Comparison of ENCODE assay signal across 15 cellular contexts in the genomic region with DNA sequence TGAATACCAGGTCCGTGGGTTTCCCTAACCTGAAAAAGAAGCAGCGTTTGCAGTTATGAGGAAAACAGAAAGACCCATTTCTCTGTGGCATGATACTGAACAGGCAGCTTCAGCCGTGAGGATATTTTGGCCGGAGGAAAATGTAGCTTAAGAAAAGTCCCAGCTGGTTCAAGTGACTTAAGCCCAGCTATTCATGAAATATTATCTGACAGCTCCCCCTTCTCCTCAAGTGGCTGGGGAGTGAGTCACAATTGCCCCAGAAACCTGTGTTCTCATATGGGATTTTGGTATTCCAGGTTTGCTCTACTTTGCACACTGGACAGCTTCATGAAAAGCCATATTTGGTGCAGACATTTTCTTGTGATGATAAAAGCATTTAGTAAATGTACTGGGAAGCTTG. TPM values are rescaled to one million over a fixed set of nuclear protein-coding genes. Genes with fewer than 3 reads are reported as not detected.
DNase-seq lines count a peak whose midpoint lies in the region; ATAC-seq, FAIRE-seq and TF ChIP-seq lines count a peak whose summit lies in the region.
"Had no signal": no experiment of that assay in that cellular context is flagged by ENCODE, and none has a peak within 500 bp of the region (broad histone marks: within the 10 kb centered on the region; RNA-seq: fewer than 3 reads in every experiment).

No MANE protein-coding gene starts in this region.

- CTCF ChIA-PET in HepG2 (lab: Yijun Ruan, JAX; ENCODE audit: low intra/inter-chr PET ratio, low total read pairs), result no interaction called here

- H3K36me3 ChIP-seq in HepG2 (replicated peaks in 1 of 2; ENCODE audit: control insufficient read depth in 1 of 2, insufficient read depth in 2 of 2, low read length in 2 of 2), result no peaks in the 10 kb centered on the region
- H3K36me3 ChIP-seq: cardiac muscle cell had no signal

- H3K9me3 Mint-ChIP-seq in nephron, result peaks cover 7% of the 10 kb centered on the region
- no peaks in the 10 kb centered on the region for H3K9me3 Mint-ChIP-seq in activated naive CD8-positive, alpha-beta T cell treated with anti-CD3 and anti-CD28 coated beads for 36 hours

- H3K27ac ChIP-seq in HepG2 (ENCODE audit: extremely low read length, insufficient read depth, low read length), result no peak overlapping the region
- H3K27ac ChIP-seq: cardiac muscle cell had no signal

- TF ChIP-seq RAD21 in HepG2 (CRISPR knock-in tag; IDR thresholded peaks at IDR 0.05), result no peak

- POLR2A ChIA-PET in HepG2 (lab: Yijun Ruan, JAX), result no interaction called here

- no peak overlapping the region for H3K9ac ChIP-seq in HepG2 (ENCODE audit: insufficient read depth, low read depth, low read length)

- DNase-seq in AG10803 (ENCODE audit: low read depth) (peak; percentile 59), MV-4-11 (lab: John Stamatoyannopoulos, UW) (peak; percentile 41), choroid plexus epithelial cell (ENCODE audit: low read depth) (peak; percentile 45), HepG2 (ENCODE audit: low spot score) (no peak), Kasumi-1 (lab: John Stamatoyannopoulos, UW) (no peak), GM12892 (ENCODE audit: insufficient read length) (no peak)
- DNase-seq in activated naive CD8-positive, alpha-beta T cell treated with anti-CD3 and anti-CD28 coated beads for 36 hours, result no peak
- DNase-seq: activated T-cell treated with anti-CD3 and anti-CD28 coated beads, Interleukin-2, amount 50 U/mL, for 1 hour; C1 segment of cervical spinal cord; glutamatergic neuron; mesendoderm; NCI-H1092 had no signal

- no peak overlapping the region for H3K4me2 ChIP-seq in HepG2 (ENCODE audit: low read depth, low read length)

- peaks cover 40% of the 10 kb centered on the region for H3K4me1 Mint-ChIP-seq in nephron
- H3K4me1 Mint-ChIP-seq in activated naive CD8-positive, alpha-beta T cell treated with anti-CD3 and anti-CD28 coated beads for 36 hours, result no peaks in the 10 kb centered on the region

- no peaks in the 10 kb centered on the region for H3K4me1 ChIP-seq in HepG2 (ENCODE audit: insufficient read depth, low read length)

- intact Hi-C loops in HepG2 (cut with micrococcal nuclease; ENCODE audit: unreplicated experiment), result no loop called here

- peak overlapping the region; percentile 40 to 52 (median 51) for H3K27ac Mint-ChIP-seq in nephron
- H3K27ac Mint-ChIP-seq in activated naive CD8-positive, alpha-beta T cell treated with anti-CD3 and anti-CD28 coated beads for 36 hours, result no peak overlapping the region

- BruUV-seq in HepG2 (replicated peaks; lab: Mats Ljungman, UMichigan), result no TSS peak

- peaks cover 13% of the 10 kb centered on the region for H3K36me3 Mint-ChIP-seq in nephron (ENCODE audit: low read depth)
- no peaks in the 10 kb centered on the region for H3K36me3 Mint-ChIP-seq in activated naive CD8-positive, alpha-beta T cell treated with anti-CD3 and anti-CD28 coated beads for 36 hours

- TF ChIP-seq EP300 in HepG2 (IDR thresholded peaks at IDR 0.05; ENCODE audit: low read depth in 2 of 2, low read length in 2 of 2) (no peak), HepG2 (CRISPR knock-in tag; IDR thresholded peaks at IDR 0.05; ENCODE audit: borderline replicate concordance) (no peak)

- in situ Hi-C loops in HepG2 (cut with HindIII; ENCODE audit: extremely low pct_ligation_motif_present, low pct_unique_long_range_greater_than_20kb), result no loop called here

- H3K27me3 Mint-ChIP-seq in nephron (ENCODE audit: low read depth), result no peaks in the 10 kb centered on the region
- H3K27me3 Mint-ChIP-seq in activated naive CD8-positive, alpha-beta T cell treated with anti-CD3 and anti-CD28 coated beads for 36 hours, result peaks cover 3% of the 10 kb centered on the region

- no peak overlapping the region for H3K4me3 ChIP-seq in AG10803 (ENCODE audit: low read length)
- H3K4me3 ChIP-seq in choroid plexus epithelial cell (ENCODE audit: low read depth, low read length), result no peak overlapping the region
- no peak overlapping the region for H3K4me3 ChIP-seq in HepG2 (replicated peaks in 1 of 3; ENCODE audit: insufficient read depth in 1 of 3, low read depth in 2 of 3, low read length in 3 of 3)
- H3K4me3 ChIP-seq: cardiac muscle cell had no signal

- ATAC-seq in HepG2, result no peak

- H2AFZ ChIP-seq in HepG2 (ENCODE audit: low read length), result no peak overlapping the region

- H3K9me3 ChIP-seq in HepG2 (ENCODE audit: low read length), result no peaks in the 10 kb centered on the region

- FAIRE-seq in HepG2 (lab: Jason Lieb, UNC) (no peak), GM12892 (lab: Jason Lieb, UNC) (no peak)
- FAIRE-seq: TTC549 had no signal

- H3K27me3 ChIP-seq in HepG2 (ENCODE audit: control insufficient read depth in 1 of 2, insufficient read depth in 2 of 2, low read length in 2 of 2), result no peaks in the 10 kb centered on the region
- H3K27me3 ChIP-seq: cardiac muscle cell had no signal

- no peaks in the 10 kb centered on the region for H4K20me1 ChIP-seq in HepG2 (ENCODE audit: insufficient read depth, low read length)

- no peak overlapping the region for H3K4me3 Mint-ChIP-seq in nephron
- no peak overlapping the region for H3K4me3 Mint-ChIP-seq in activated naive CD8-positive, alpha-beta T cell treated with anti-CD3 and anti-CD28 coated beads for 36 hours

- no peak for TF ChIP-seq POLR2A in HepG2 (IDR thresholded peaks at IDR 0.05; ENCODE audit: insufficient read depth in 1 of 2, low read depth in 2 of 2, low read length in 2 of 2)
- no peak for TF ChIP-seq POLR2A in GM12892 (IDR thresholded peaks at IDR 0.05; ENCODE audit: low read depth, low read length)

- no peaks in the 10 kb centered on the region for H3K79me2 ChIP-seq in HepG2 (ENCODE audit: insufficient read depth, low read length)

- WGBS in HepG2 (ENCODE audit: low lambda C conversion rate), result 68% methylated on average over 4 of the region's 4 CpGs

- TF ChIP-seq CTCF in AG10803 (conservative IDR thresholded peaks at IDR 0.05; ENCODE audit: low read length), result no peak
- TF ChIP-seq CTCF in choroid plexus epithelial cell (conservative IDR thresholded peaks at IDR 0.05; ENCODE audit: low read depth, low read length), result no peak
- TF ChIP-seq CTCF in nephron (IDR thresholded peaks at IDR 0.05; ENCODE audit: unreplicated experiment in 3 of 3), result no peak
- TF ChIP-seq CTCF in HepG2 (CRISPR knock-in tag; IDR thresholded peaks at IDR 0.05), result no peak

TF ChIP-seq in HepG2, 621 proteins besides CTCF, POLR2A, EP300 and RAD21 (continues in another document):
- TF ChIP-seq ESRRA (CRISPR knock-in tag; IDR thresholded peaks at IDR 0.05; ENCODE audit: low read depth), result no peak
- no peak for TF ChIP-seq ATF1 (CRISPR knock-in tag; IDR thresholded peaks at IDR 0.05)
- TF ChIP-seq, protein P1, sequence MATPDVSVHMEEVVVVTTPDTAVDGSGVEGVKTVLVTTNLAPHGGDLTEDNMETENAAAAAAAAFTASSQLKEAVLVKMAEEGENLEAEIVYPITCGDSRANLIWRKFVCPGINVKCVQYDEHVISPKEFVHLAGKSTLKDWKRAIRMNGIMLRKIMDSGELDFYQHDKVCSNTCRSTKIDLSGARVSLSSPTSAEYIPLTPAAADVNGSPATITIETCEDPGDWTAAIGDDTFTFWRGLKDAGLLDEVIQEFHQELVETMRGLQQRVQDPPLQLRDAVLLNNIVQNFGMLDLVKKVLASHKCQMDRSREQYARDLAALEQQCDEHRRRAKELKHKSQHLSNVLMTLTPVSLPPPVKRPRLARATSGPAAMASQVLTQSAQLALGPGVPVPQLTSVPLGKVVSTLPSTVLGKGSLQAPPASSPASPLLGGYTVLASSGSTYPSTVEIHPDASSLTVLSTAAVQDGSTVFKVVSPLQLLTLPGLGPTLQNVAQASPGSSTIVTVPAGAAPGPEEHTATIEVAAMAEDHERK (CRISPR knock-in tag; IDR thresholded peaks at IDR 0.05; ENCODE audit: low read depth), result no peak
- no peak for TF ChIP-seq ZFP36 (IDR thresholded peaks at IDR 0.05; ENCODE audit: borderline replicate concordance, low read depth, low read length, partially characterized antibody)
- TF ChIP-seq ZNF230 (CRISPR knock-in tag; IDR thresholded peaks at IDR 0.05), result no peak
- TF ChIP-seq, protein P2, sequence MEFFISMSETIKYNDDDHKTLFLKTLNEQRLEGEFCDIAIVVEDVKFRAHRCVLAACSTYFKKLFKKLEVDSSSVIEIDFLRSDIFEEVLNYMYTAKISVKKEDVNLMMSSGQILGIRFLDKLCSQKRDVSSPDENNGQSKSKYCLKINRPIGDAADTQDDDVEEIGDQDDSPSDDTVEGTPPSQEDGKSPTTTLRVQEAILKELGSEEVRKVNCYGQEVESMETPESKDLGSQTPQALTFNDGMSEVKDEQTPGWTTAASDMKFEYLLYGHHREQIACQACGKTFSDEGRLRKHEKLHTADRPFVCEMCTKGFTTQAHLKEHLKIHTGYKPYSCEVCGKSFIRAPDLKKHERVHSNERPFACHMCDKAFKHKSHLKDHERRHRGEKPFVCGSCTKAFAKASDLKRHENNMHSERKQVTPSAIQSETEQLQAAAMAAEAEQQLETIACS (CRISPR knock-in tag; IDR thresholded peaks at IDR 0.05), result no peak
- TF ChIP-seq JUNB (CRISPR knock-in tag; IDR thresholded peaks at IDR 0.05; ENCODE audit: borderline replicate concordance), result no peak
- TF ChIP-seq TCF7L2 (IDR thresholded peaks at IDR 0.05; ENCODE audit: low read depth, low read length), result no peak

RNA-seq across cellular contexts. Expression of a gene that starts 47.8 kb away (rescaled TPM):
- 1.6 and 2.3 TPM in 2 replicates for total RNA-seq in HepG2 (2016; rRNA removed; fragmentation: Illumina TruSeq; extraction: Trizol)
- total RNA-seq in HepG2 (2016; cell fraction: cytosol; rRNA removed; fragmentation: Illumina TruSeq; extraction: Trizol; ENCODE audit: low read depth), result 1.6 and 3.0 TPM in 2 replicates
- total RNA-seq in HepG2 (2016; cell fraction: insoluble cytoplasmic fraction; rRNA removed; fragmentation: Illumina TruSeq; extraction: Trizol), result 1.5 and 2.0 TPM in 2 replicates
- total RNA-seq in HepG2 (2016; cell fraction: membrane; rRNA removed; fragmentation: Illumina TruSeq; extraction: Trizol), result 0.79 and 1.0 TPM in 2 replicates
- total RNA-seq in HepG2 (2016; cell fraction: nucleus; rRNA removed; fragmentation: Illumina TruSeq; extraction: Trizol), result 2.9 and 3.2 TPM in 2 replicates
- 0.58 and 0.67 TPM in 2 replicates for polyA plus RNA-seq in HepG2 (2011; rRNA removed)
- polyA plus RNA-seq in HepG2 (2011; cell fraction: cytosol; rRNA removed), result 0.55 and 0.59 TPM in 2 replicates
- 0.19 and 0.37 TPM in 2 replicates for polyA plus RNA-seq in HepG2 (2011; cell fraction: nucleus; rRNA removed)
- polyA plus RNA-seq in HepG2 (2012), result 0.31 and 0.60 TPM in 2 replicates
- 0.08 and 0.14 TPM in 2 replicates for polyA plus RNA-seq in HepG2 (2016; cell fraction: cytosol; fragmentation: Illumina TruSeq; extraction: Trizol; ENCODE audit: low read depth)
- 1.5 TPM in 2 replicates for polyA plus RNA-seq in HepG2 (2016; cell fraction: insoluble cytoplasmic fraction; fragmentation: Illumina TruSeq; extraction: Trizol; ENCODE audit: low read depth)
- polyA plus RNA-seq in HepG2 (2016; cell fraction: membrane; fragmentation: Illumina TruSeq; extraction: Trizol; ENCODE audit: low read depth), result 0.15 and 0.19 TPM in 2 replicates
- polyA plus RNA-seq in HepG2 (2016; cell fraction: nucleus; fragmentation: Illumina TruSeq; extraction: Trizol; ENCODE audit: insufficient read depth, low read depth), result 1.7 and 2.2 TPM in 2 replicates
- polyA minus RNA-seq in HepG2 (2011; rRNA and poly(A)+ RNA removed; ENCODE audit: low replicate concordance), result 2.0 and 4.4 TPM in 2 replicates
- 0.99 and 1.6 TPM in 2 replicates for polyA minus RNA-seq in HepG2 (2011; cell fraction: cytosol; rRNA and poly(A)+ RNA removed)
- polyA minus RNA-seq in HepG2 (2011; cell fraction: nucleus; rRNA and poly(A)+ RNA removed), result 1.9 and 2.3 TPM in 2 replicates
- total RNA-seq in activated naive CD8-positive, alpha-beta T cell treated with anti-CD3 and anti-CD28 coated beads for 36 hours, result not detected
- polyA plus RNA-seq in GM12892 (2012; ENCODE audit: missing spikeins), result not detected

Comparison
In these comparisons a context has a peak if more than half of its experiments do, and no peak if none do; other contexts are left out.
1. DNase-seq: peak in AG10803 (single experiment), MV-4-11 (single experiment) and choroid plexus epithelial cell (single experiment); none in HepG2 (single experiment), activated naive CD8-positive, alpha-beta T cell treated with anti-CD3 and anti-CD28 coated beads for 36 hours (single experiment), Kasumi-1 (0 of 2) and GM12892 (single experiment).